In the genomic region with DNA sequence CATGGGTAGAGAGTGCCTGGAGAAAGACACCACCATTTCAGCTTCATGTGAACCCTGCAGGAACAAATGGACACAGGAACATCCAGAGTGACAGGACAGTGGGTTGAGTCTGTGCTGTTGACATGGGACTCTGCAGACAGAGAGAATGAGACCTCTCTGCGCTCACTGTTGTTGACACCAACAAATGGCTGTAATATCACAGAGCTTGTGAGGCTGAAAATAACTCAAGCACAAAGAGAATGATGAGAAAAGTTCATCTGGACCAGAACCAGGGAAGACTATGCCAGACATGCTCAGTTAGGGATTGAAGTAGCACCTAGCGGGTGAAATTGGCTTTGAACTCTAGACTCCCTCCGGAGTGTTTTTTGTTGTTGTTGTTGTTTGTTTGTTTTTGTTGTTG, we compare ENCODE assay signal across 32 cellular contexts.
"Had no signal": no experiment of that assay in that cellular context is flagged by ENCODE, and none has a peak within 500 bp of the region (broad histone marks: within the 10 kb centered on the region; RNA-seq: fewer than 3 reads in every experiment).

No MANE protein-coding gene starts in this region.

- H3K36me3 ChIP-seq: adrenal gland, cardiac muscle cell, lower lobe of right lung, neural progenitor cell, stomach, thyroid gland, upper lobe of left lung, vagina, WERI-Rb-1 had no signal

- H2AFZ ChIP-seq: neural progenitor cell had no signal

- ATAC-seq: activated CD4-positive, CD25-positive, alpha-beta regulatory T cell treated with anti-CD3 and anti-CD28 coated beads, Interleukin-2, amount 50 U/mL, for 24 hours; body of pancreas; natural killer cell; stimulated activated naive B cell treated with anti-CD40 and anti-IgM and Interleukin-4, amounts not matched to agents 10 μg/mL and 1 μg/mL and 100 μg/mL, for 72 hours had no signal

- H3K9ac ChIP-seq: neural progenitor cell had no signal

- H3K9me3 ChIP-seq: adrenal gland, body of pancreas, lower lobe of right lung, stomach, thyroid gland, upper lobe of left lung, vagina had no signal

- H3K27ac ChIP-seq: adrenal gland, body of pancreas, cardiac muscle cell, coronary artery, dorsolateral prefrontal cortex, lower lobe of right lung, neural progenitor cell, stomach, thyroid gland, vagina had no signal

- H3K27me3 ChIP-seq: adrenal gland, body of pancreas, cardiac muscle cell, dorsolateral prefrontal cortex, neural progenitor cell, stomach, thyroid gland, upper lobe of left lung, vagina had no signal

- DNase-seq: activated CD4-positive, alpha-beta T cell treated with anti-CD3 and anti-CD28 coated beads for 48 hours; activated CD4-positive, alpha-beta T cell treated with anti-CD3 and anti-CD28 coated beads, Interleukin-2, amount 50 U/mL, for 48 hours; activated CD8-positive, alpha-beta memory T cell treated with anti-CD3 and anti-CD28 coated beads for 24 hours; activated effector memory CD4-positive, alpha-beta T cell treated with Interleukin-2 at 50 U/mL for 16 hours; activated naive CD4-positive, alpha-beta T cell treated with Interleukin-2 at 50 U/mL for 16 hours; activated naive CD8-positive, alpha-beta T cell treated with anti-CD3 and anti-CD28 coated beads for 36 hours; adrenal gland; aorta; body of pancreas; dorsolateral prefrontal cortex; effector memory CD4-positive, alpha-beta T cell; glutamatergic neuron; immature natural killer cell; kidney; lower lobe of right lung; mesenchymal stem cell; natural killer cell; posterior cingulate gyrus; stimulated activated CD4-positive, alpha-beta T cell treated with anti-CD3 and anti-CD28 coated beads, Interleukin-15, amount 100 ng/mL, for 24 hours; stimulated activated CD4-positive, alpha-beta T cell treated with anti-CD3 and anti-CD28 coated beads, Interleukin-2, amount 100 ng/mL, for 24 hours; stimulated activated naive B cell treated with anti-CD40 and anti-IgM and Interleukin-4, amounts not matched to agents 10 μg/mL and 1 μg/mL and 100 μg/mL, for 72 hours; stomach; thyroid gland; upper lobe of left lung; WERI-Rb-1 had no signal

- H3K4me3 ChIP-seq: adrenal gland, body of pancreas, cardiac muscle cell, coronary artery, dorsolateral prefrontal cortex, lower lobe of right lung, neural progenitor cell, stomach, thyroid gland, upper lobe of left lung, vagina had no signal

- H3K4me1 ChIP-seq: adrenal gland, lower lobe of right lung, neural progenitor cell, vagina had no signal

- FAIRE-seq: frontal cortex, kidney, TTC549 had no signal

- H3K4me2 ChIP-seq: neural progenitor cell had no signal
